ENCODE assay signal across 29 cellular contexts in the genomic region with DNA sequence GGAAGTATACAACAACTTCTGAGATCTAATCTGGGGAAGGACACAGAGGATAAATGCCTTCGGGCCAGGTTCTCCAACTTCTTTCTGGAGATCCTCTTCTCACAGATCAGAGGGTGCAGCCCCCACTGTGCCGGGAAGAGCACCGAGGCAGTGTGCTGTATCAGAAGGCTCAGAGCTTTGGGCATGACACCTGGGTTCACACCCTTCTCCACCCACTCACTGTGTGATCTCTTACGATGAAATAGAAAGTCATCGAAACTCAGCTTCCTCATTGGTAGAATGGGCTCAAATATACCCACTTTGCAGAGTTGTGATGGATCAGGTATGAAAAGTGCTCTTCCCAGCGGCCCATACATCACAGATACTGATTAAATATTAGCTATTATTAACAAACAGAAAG.
"Had no signal": no experiment of that assay in that cellular context is flagged by ENCODE, and none has a peak within 500 bp of the region (broad histone marks: within the 10 kb centered on the region; RNA-seq: fewer than 3 reads in every experiment).

No MANE protein-coding gene starts in this region.

- ATAC-seq: activated CD8-positive, alpha-beta T cell treated with anti-CD3 and anti-CD28 coated beads for 36 hours; activated naive CD4-positive, alpha-beta T cell treated with anti-CD3 and anti-CD28 coated beads, Interleukin-2, amount 50 U/mL, for 72 hours; body of pancreas; PC-3 had no signal

- H3K9ac ChIP-seq: SK-N-SH had no signal

- H3K4me2 ChIP-seq: SK-N-SH had no signal

- H3K9me3 ChIP-seq: adrenal gland, body of pancreas, Peyer's patch, SJSA1, SK-N-SH had no signal

- H3K4me1 ChIP-seq: adrenal gland, Peyer's patch, SJSA1 had no signal

- H3K27ac ChIP-seq: adrenal gland, body of pancreas, Peyer's patch, SJSA1 had no signal

- FAIRE-seq: astrocyte, bronchial epithelial cell, TTC549 had no signal

- H3K27me3 ChIP-seq: adrenal gland, body of pancreas, Peyer's patch, SJSA1 had no signal

- H3K9me2 ChIP-seq: SK-N-SH had no signal

- DNase-seq: activated CD4-positive, alpha-beta T cell treated with anti-CD3 and anti-CD28 coated beads, Interleukin-2, amount 10 ng/mL, durations not matched to agents 24 days and 14 days; activated CD4-positive, alpha-beta T cell treated with anti-CD3 and anti-CD28 coated beads, Interleukin-2, amount 50 U/mL, for 4 hours; activated CD8-positive, alpha-beta T cell treated with anti-CD3 and anti-CD28 coated beads for 36 hours; activated gamma-delta T cell; activated naive CD4-positive, alpha-beta T cell treated with Interleukin-2 at 50 U/mL for 16 hours; activated T-cell treated with anti-CD3 and anti-CD28 coated beads, Interleukin-2, amount 50 U/mL, for 24 hours; adrenal gland; body of pancreas; caudate nucleus; cerebellar nuclear complex; MM.1S; MV-4-11; NCI-H1092; NCI-H1436 treated with DMSO at 0.1 percent for 48 hours; NCI-H1694 treated with DMSO at 0.1 percent for 48 hours; NCI-H2029; NCI-H345; NCI-H524 treated with DMSO at 0.1 percent for 48 hours; NK-92 treated with Interleukin-12 subunit alpha and Interleukin-12 subunit beta, amount 100 ng/mL, for 24 hours; PC-3; Peyer's patch; RPMI8226; SHP77 treated with DMSO at 0.1 percent for 48 hours had no signal

- H3K36me3 ChIP-seq: adrenal gland, Peyer's patch, SJSA1 had no signal

- H3K4me3 ChIP-seq: adrenal gland, body of pancreas, Peyer's patch, SJSA1 had no signal
